32 cellular contexts compared by ENCODE assay signal in the genomic region with DNA sequence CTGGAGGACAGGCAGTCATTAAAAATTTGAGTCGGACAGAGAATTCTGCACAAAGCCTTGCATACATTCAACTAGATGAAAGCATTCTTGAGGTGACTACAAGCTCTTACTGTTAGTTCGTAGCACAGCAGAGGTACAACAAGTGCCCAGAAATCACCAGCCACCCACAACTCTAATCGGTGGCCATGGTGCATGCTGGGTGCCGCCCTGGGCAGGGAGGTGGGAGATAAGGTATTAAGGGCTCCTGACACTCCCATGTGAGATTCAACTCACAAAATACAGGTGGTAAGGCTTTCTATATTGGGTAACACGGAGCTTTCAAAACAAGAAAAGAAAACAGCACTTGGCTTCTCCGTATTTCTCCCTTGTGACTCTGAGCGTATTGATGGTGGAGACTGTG.
DNase-seq lines count a peak whose midpoint lies in the region; ATAC-seq, FAIRE-seq and TF ChIP-seq lines count a peak whose summit lies in the region.
"Had no signal": no experiment of that assay in that cellular context is flagged by ENCODE, and none has a peak within 500 bp of the region (broad histone marks: within the 10 kb centered on the region; RNA-seq: fewer than 3 reads in every experiment).

No MANE protein-coding gene starts in this region.

- H3K4me1 ChIP-seq in Karpas-422 (ENCODE audit: low read length) (peaks cover 71% of the 10 kb centered on the region), neural progenitor cell (peaks cover 68% of the 10 kb centered on the region)
- H3K4me1 ChIP-seq: pancreas had no signal

- H3K27ac Mint-ChIP-seq in neural progenitor cell, result no peak overlapping the region
- H3K27ac Mint-ChIP-seq: activated CD8-positive, alpha-beta T cell treated with anti-CD3 and anti-CD28 coated beads for 36 hours; natural killer cell had no signal

- H3K36me3 ChIP-seq in Karpas-422 (ENCODE audit: insufficient read depth, low read length) (peaks cover 14% of the 10 kb centered on the region), neural progenitor cell (no peaks in the 10 kb centered on the region)

- H3K9me3 ChIP-seq in Karpas-422 (ENCODE audit: low read length) (no peaks in the 10 kb centered on the region), neural progenitor cell (ENCODE audit: low read depth) (no peaks in the 10 kb centered on the region)
- H3K9me3 ChIP-seq: lower lobe of right lung, pancreas, SK-N-SH had no signal

- no peaks in the 10 kb centered on the region for H4K20me1 ChIP-seq in Karpas-422 (ENCODE audit: insufficient read depth, low read depth, low read length)
- peaks cover 8% of the 10 kb centered on the region for H4K20me1 ChIP-seq in neural progenitor cell (ENCODE audit: low read depth)

- DNase-seq in GM12892 (ENCODE audit: insufficient read length) (no peak), Karpas-422 (no peak), caudate nucleus (lab: John Stamatoyannopoulos, UW) (no peak), neural progenitor cell (ENCODE audit: low spot score) (no peak), C1 segment of cervical spinal cord (lab: John Stamatoyannopoulos, UW) (no peak), GM12891 (ENCODE audit: insufficient read length, low spot score) (no peak)
- DNase-seq in effector CD4-positive, alpha-beta T cell, result no peak
- DNase-seq: activated CD8-positive, alpha-beta T cell treated with anti-CD3 and anti-CD28 coated beads for 36 hours; activated naive CD4-positive, alpha-beta T cell treated with anti-CD3 and anti-CD28 coated beads, Interleukin-2, amount 50 U/mL, for 16 hours; amniotic stem cell; DND-41; effector memory CD4-positive, alpha-beta T cell; erythroblast; glutamatergic neuron; islet precursor cell; lower lobe of right lung; natural killer cell; NCI-H1105; NCI-H187; NCI-H2171; NCI-H510A; pancreas; retina; SK-N-SH; stimulated activated CD4-positive, alpha-beta T cell treated with anti-CD3 and anti-CD28 coated beads, Interleukin-1b, Interleukin-23, amount 100 ng/mL, for 48 hours; stimulated activated naive CD4-positive, alpha-beta T cell treated with Interleukin-2 at 50 U/mL for 16 hours; T-helper 2 cell had no signal

- H3K4me1 Mint-ChIP-seq in neural progenitor cell, result peaks cover 47% of the 10 kb centered on the region
- H3K4me1 Mint-ChIP-seq: natural killer cell had no signal

- no peak overlapping the region for H3K4me3 Mint-ChIP-seq in neural progenitor cell
- H3K4me3 Mint-ChIP-seq: activated CD8-positive, alpha-beta T cell treated with anti-CD3 and anti-CD28 coated beads for 36 hours; natural killer cell had no signal

- H3K79me2 ChIP-seq in Karpas-422 (ENCODE audit: low read length) (peaks cover 90% of the 10 kb centered on the region), neural progenitor cell (ENCODE audit: low read depth) (no peaks in the 10 kb centered on the region)

- H3K9ac ChIP-seq in Karpas-422 (ENCODE audit: low read length) (no peak overlapping the region), neural progenitor cell (no peak overlapping the region)
- H3K9ac ChIP-seq: SK-N-SH had no signal

- TF ChIP-seq CTCF in neural progenitor cell (IDR thresholded peaks at IDR 0.05), result no peak

- H3K27ac ChIP-seq in Karpas-422 (ENCODE audit: low read length), result peak overlapping the region; percentile 70
- H3K27ac ChIP-seq in caudate nucleus (ENCODE audit: low read depth, low read length), result peak overlapping the region; percentile 50
- peak overlapping the region; percentile 72 for H3K27ac ChIP-seq in neural progenitor cell
- H3K27ac ChIP-seq: C4-2B, lower lobe of right lung, pancreas had no signal

- H3K9me3 Mint-ChIP-seq in neural progenitor cell, result no peaks in the 10 kb centered on the region

- TF ChIP-seq POLR2A in GM12892 (IDR thresholded peaks at IDR 0.05; ENCODE audit: low read depth, low read length) (no peak), GM12891 (IDR thresholded peaks at IDR 0.05; ENCODE audit: low read depth, low read length) (no peak)

- peak; percentile 53 for FAIRE-seq in GM12892 (lab: Jason Lieb, UNC)
- FAIRE-seq in GM12891 (lab: Jason Lieb, UNC), result no peak
- FAIRE-seq: colon, HTR-8/SVneo, pancreas had no signal

- peaks cover 2% of the 10 kb centered on the region for H3K36me3 Mint-ChIP-seq in neural progenitor cell
- H3K36me3 Mint-ChIP-seq: natural killer cell had no signal

- H3K27me3 ChIP-seq in Karpas-422 (ENCODE audit: low read length) (no peaks in the 10 kb centered on the region), neural progenitor cell (no peaks in the 10 kb centered on the region)
- H3K27me3 ChIP-seq: pancreas had no signal

- H3K9me2 ChIP-seq in Karpas-422 (replicated peaks; ENCODE audit: insufficient read depth, low read length), result no peaks in the 10 kb centered on the region
- H3K9me2 ChIP-seq: SK-N-SH had no signal

- peaks cover 31% of the 10 kb centered on the region for H3F3A ChIP-seq in neural progenitor cell (ENCODE audit: low read depth)

- H2AFZ ChIP-seq in Karpas-422 (ENCODE audit: low read length) (no peak overlapping the region), neural progenitor cell (replicated peaks) (no peak overlapping the region)

- ATAC-seq in GM19395 (IDR thresholded peaks at IDR 0.05; ENCODE audit: unreplicated experiment), result no peak
- ATAC-seq: activated CD8-positive, alpha-beta T cell treated with anti-CD3 and anti-CD28 coated beads for 36 hours; K562; lower lobe of right lung; natural killer cell had no signal

- no peak overlapping the region for H3K4me2 ChIP-seq in Karpas-422 (ENCODE audit: low read depth, low read length, poor library complexity, severe bottlenecking)
- peak overlapping the region; percentile 48 for H3K4me2 ChIP-seq in neural progenitor cell
- H3K4me2 ChIP-seq: SK-N-SH had no signal

- peaks cover 9% of the 10 kb centered on the region for H3K27me3 Mint-ChIP-seq in neural progenitor cell (ENCODE audit: insufficient read depth, low read depth)
- H3K27me3 Mint-ChIP-seq: activated CD8-positive, alpha-beta T cell treated with anti-CD3 and anti-CD28 coated beads for 36 hours had no signal

- H3K4me3 ChIP-seq in Karpas-422 (ENCODE audit: low read length) (no peak overlapping the region), neural progenitor cell (no peak overlapping the region)
- H3K4me3 ChIP-seq: K562, lower lobe of right lung, pancreas had no signal

TF ChIP-seq in GM12891, 5 proteins besides CTCF, POLR2A, EP300 and RAD21:
- TF ChIP-seq POLR2AphosphoS5 (IDR thresholded peaks at IDR 0.05; ENCODE audit: low read depth, low read length), result no peak
- TF ChIP-seq TAF1 (IDR thresholded peaks at IDR 0.05; ENCODE audit: low read depth, low read length), result no peak
- TF ChIP-seq SPI1 (IDR thresholded peaks at IDR 0.05; ENCODE audit: low read depth, low read length), result no peak
- TF ChIP-seq PAX5 (IDR thresholded peaks at IDR 0.05; ENCODE audit: insufficient read depth, low read length, severe bottlenecking), result no peak
- no peak for TF ChIP-seq POU2F2 (IDR thresholded peaks at IDR 0.05; ENCODE audit: low read depth, low read length)
